In genomic region chr12:62793256-62794217, GRCh38 we compare ENCODE assay signal across 8 cellular contexts.
DNase-seq lines count a peak whose midpoint lies in the region; ATAC-seq lines count a peak whose summit lies in the region.

No MANE protein-coding gene starts in this region.

- H3K36me3 Mint-ChIP-seq in activated CD4-positive, alpha-beta memory T cell treated with anti-CD3 and anti-CD28 coated beads for 36 hours = no peaks in the 10 kb centered on the region

- DNase-seq in 8988T (peak; percentile 40), NCI-H748 (lab: John Stamatoyannopoulos, UW; ENCODE audit: unreplicated experiment) (peak; percentile 83), lung microvascular endothelial cell (ENCODE audit: low read depth in 2 of 2) (peak; percentile 91 to 92)
- peak; percentile 82 for DNase-seq in activated CD4-positive, alpha-beta memory T cell treated with anti-CD3 and anti-CD28 coated beads for 36 hours
- peak; percentile 52 for DNase-seq in effector CD8-positive, alpha-beta T cell (lab: John Stamatoyannopoulos, UW)
- DNase-seq in stimulated activated CD8-positive, alpha-beta memory T cell treated with anti-CD3 and anti-CD28 coated beads, Interleukin-12 subunit alpha, Interleukin-12 subunit beta, amount 100 ng/mL, for 24 hours (ENCODE audit: extremely low read depth) = peak; percentile 31

- intact Hi-C loops in activated CD4-positive, alpha-beta memory T cell treated with anti-CD3 and anti-CD28 coated beads for 36 hours (cut with micrococcal nuclease) = loop anchor here (1.0 to 2.0 kb wide), 3 partner anchors 212 to 355 kb away; no protein-coding TSS in a partner anchor

- no peaks in the 10 kb centered on the region for H3K4me1 Mint-ChIP-seq in activated CD4-positive, alpha-beta memory T cell treated with anti-CD3 and anti-CD28 coated beads for 36 hours (ENCODE audit: low read depth)

- H3K27ac Mint-ChIP-seq in activated CD4-positive, alpha-beta memory T cell treated with anti-CD3 and anti-CD28 coated beads for 36 hours = no peak overlapping the region

- no peaks in the 10 kb centered on the region for H3K9me3 Mint-ChIP-seq in activated CD4-positive, alpha-beta memory T cell treated with anti-CD3 and anti-CD28 coated beads for 36 hours

- ATAC-seq in GM18499 (IDR thresholded peaks at IDR 0.05; ENCODE audit: insufficient read depth, unreplicated experiment) = peak; percentile 54
- peak; percentile 63 for ATAC-seq in HG03565 (IDR thresholded peaks at IDR 0.05; ENCODE audit: unreplicated experiment)

- POLR2A ChIA-PET in activated CD4-positive, alpha-beta memory T cell treated with anti-CD3 and anti-CD28 coated beads for 36 hours (lab: Charles Lee) = no interaction called here

- no peak overlapping the region for H3K4me3 Mint-ChIP-seq in activated CD4-positive, alpha-beta memory T cell treated with anti-CD3 and anti-CD28 coated beads for 36 hours

- CTCF ChIA-PET in activated CD4-positive, alpha-beta memory T cell treated with anti-CD3 and anti-CD28 coated beads for 36 hours (lab: Charles Lee) = interaction anchor here (0.6 to 8.9 kb wide), 28 partner anchors 10 to 422 kb away, joined by 3 to 205 read pairs (median 4); no protein-coding TSS in a partner anchor

- peaks cover 4% of the 10 kb centered on the region for H3K27me3 Mint-ChIP-seq in activated CD4-positive, alpha-beta memory T cell treated with anti-CD3 and anti-CD28 coated beads for 36 hours

Comparison
In these comparisons a context has a peak if more than half of its experiments do, and no peak if none do; other contexts are left out.
1. Peak in every context shown above with its lines: DNase-seq and ATAC-seq.
2. DNase-seq: peak in every context shown above with its lines; median percentile 92 in lung microvascular endothelial cell; 83 in NCI-H748; 82 in activated CD4-positive, alpha-beta memory T cell treated with anti-CD3 and anti-CD28 coated beads for 36 hours; 52 in effector CD8-positive, alpha-beta T cell; 40 in 8988T; 31 in stimulated activated CD8-positive, alpha-beta memory T cell treated with anti-CD3 and anti-CD28 coated beads, Interleukin-12 subunit alpha, Interleukin-12 subunit beta, amount 100 ng/mL, for 24 hours.